ENCODE assay signal across 3 cellular contexts in genomic region chr4:21018817-21019216, GRCh38.
"Had no signal": no experiment of that assay in that cellular context is flagged by ENCODE, and none has a peak within 500 bp of the region (broad histone marks: within the 10 kb centered on the region; RNA-seq: fewer than 3 reads in every experiment).

No MANE protein-coding gene starts in this region.

- H3K4me3 ChIP-seq: GM12878 had no signal

- DNase-seq: GDM1, GF-D8 had no signal

- ATAC-seq: GM12878 had no signal
